ENCODE assay signal across 8 cellular contexts in genomic region chr3:11845661-11846060, GRCh38. TPM values are rescaled to one million over a fixed set of nuclear protein-coding genes. Genes with fewer than 3 reads are reported as not detected.
DNase-seq lines count a peak whose midpoint lies in the region; ATAC-seq, FAIRE-seq and TF ChIP-seq lines count a peak whose summit lies in the region.

No MANE protein-coding gene starts in this region.

- H3K27ac ChIP-seq in C4-2B, result peak overlapping the region; percentile 83; the same call in 1 of the 2 replicates

- peaks cover 15% of the 10 kb centered on the region for H3K4me1 ChIP-seq in mucosa of stomach (ENCODE audit: control insufficient read depth, insufficient read depth, low read length)

- peak overlapping the region; percentile 70 for H3K4me3 ChIP-seq in Jurkat, Clone E6-1 (ENCODE audit: low read length)
- peak overlapping the region; percentile 97 for H3K4me3 ChIP-seq in bronchial epithelial cell (ENCODE audit: low read depth, low read length)
- H3K4me3 ChIP-seq in mucosa of stomach (ENCODE audit: low read length), result peak overlapping the region; percentile 95

- H3K36me3 ChIP-seq in bronchial epithelial cell (ENCODE audit: control insufficient read depth, insufficient read depth, low read length) (peaks cover 10% of the 10 kb centered on the region), mucosa of stomach (ENCODE audit: control insufficient read depth, insufficient read depth, low read length) (peaks cover 10% of the 10 kb centered on the region)

- no peaks in the 10 kb centered on the region for H3K27me3 ChIP-seq in bronchial epithelial cell (ENCODE audit: control insufficient read depth, insufficient read depth, low read length)
- H3K27me3 ChIP-seq in mucosa of stomach (ENCODE audit: control insufficient read depth, insufficient read depth, low read length), result no peaks in the 10 kb centered on the region

- no peak for TF ChIP-seq CTCF in C4-2B (conservative IDR thresholded peaks at IDR 0.05)
- TF ChIP-seq CTCF in bronchial epithelial cell (IDR thresholded peaks at IDR 0.05; ENCODE audit: insufficient read depth, low read length, severe bottlenecking), result no peak

- H3K9me3 ChIP-seq in mucosa of stomach (ENCODE audit: control insufficient read depth, low read length), result no peaks in the 10 kb centered on the region

- ATAC-seq in GM21447 (IDR thresholded peaks at IDR 0.05; ENCODE audit: unreplicated experiment), result no peak

- no peak for FAIRE-seq in bronchial epithelial cell (lab: Jason Lieb, UNC)

- peak overlapping the region; percentile 91 for H3K9ac ChIP-seq in mucosa of stomach (ENCODE audit: low read length)

- no peak for DNase-seq in Jurkat, Clone E6-1 (ENCODE audit: low read depth, low spot score)
- DNase-seq in bronchial epithelial cell (ENCODE audit: low read depth), result no peak
- DNase-seq in effector CD8-positive, alpha-beta T cell (lab: John Stamatoyannopoulos, UW), result no peak
- DNase-seq in NCI-H226, result no peak
- no peak for DNase-seq in stimulated activated CD4-positive, alpha-beta T cell treated with anti-CD3 and anti-CD28 coated beads, Interleukin-4, amount 100 ng/mL, for 4 hours

RNA-seq across cellular contexts. Expression of gene TAMM41, which starts 1.0 kb away (rescaled TPM):
- polyA plus RNA-seq in Jurkat, Clone E6-1 (2012; ENCODE audit: insufficient read depth, insufficient read length), result 25.0 TPM
- total RNA-seq in bronchial epithelial cell, result 3.9 and 4.1 TPM in 2 replicates
